9 cellular contexts compared by ENCODE assay signal in genomic region chr3:132432639-132433038, GRCh38. TPM values are rescaled to one million over a fixed set of nuclear protein-coding genes. Genes with fewer than 3 reads are reported as not detected.
A peak's percentile ranks its signal among the peaks of the same experiment; 100 is the strongest.
DNase-seq lines count a peak whose midpoint lies in the region; TF ChIP-seq lines count a peak whose summit lies in the region.
"Had no signal": no experiment of that assay in that cellular context is flagged by ENCODE, and none has a peak within 500 bp of the region (broad histone marks: within the 10 kb centered on the region; RNA-seq: fewer than 3 reads in every experiment).

No MANE protein-coding gene starts in this region.

- peaks cover 9% of the 10 kb centered on the region for H4K20me1 ChIP-seq in SK-N-SH (ENCODE audit: insufficient read depth)

- no peak overlapping the region; the same call in 1 of the 2 replicates for H3K9ac ChIP-seq in SK-N-SH

- no peak for TF ChIP-seq RAD21 in SK-N-SH (IDR thresholded peaks at IDR 0.05; ENCODE audit: low read length)

- peaks cover 75% of the 10 kb centered on the region for H3K79me2 ChIP-seq in SK-N-SH (ENCODE audit: insufficient read depth)

- 13% methylated on average over 2 of the region's 2 CpGs for WGBS in SK-N-SH (ENCODE audit: low lambda C conversion rate)

- peak overlapping the region; percentile 1 to 92; a peak in 3 of 4 replicates for H3K27ac ChIP-seq in SK-N-SH (ENCODE audit: low read depth in 2 of 2, low read length in 1 of 2)

- no peaks in the 10 kb centered on the region for H3K9me3 ChIP-seq in SK-N-SH

- POLR2A ChIA-PET in SK-N-SH (lab: Yijun Ruan, JAX), result interaction anchor here (1.2 kb wide), 1 partner anchor 15 kb away, joined by 3 read pairs; the partner anchor contains the start of gene DNAJC13

- no peaks in the 10 kb centered on the region for H3K9me2 ChIP-seq in SK-N-SH

- H3K4me3 ChIP-seq in SK-N-SH (ENCODE audit: low read depth in 2 of 2, low read length in 1 of 2) (no peak overlapping the region; a peak in 1 of 4 replicates), fibroblast of pulmonary artery (replicated peaks; ENCODE audit: low read depth, low read length) (no peak overlapping the region)

- TF ChIP-seq CTCF in SK-N-SH (IDR thresholded peaks at IDR 0.05), result no peak
- no peak for TF ChIP-seq CTCF in fibroblast of pulmonary artery (IDR thresholded peaks at IDR 0.05; ENCODE audit: low read length, missing control alignments)

- TF ChIP-seq EP300 in SK-N-SH (IDR thresholded peaks at IDR 0.05; ENCODE audit: borderline replicate concordance in 1 of 2, low read depth in 1 of 2, low read length in 1 of 2), result peak; percentile 62 to 68

- H3K4me2 ChIP-seq in SK-N-SH, result peak overlapping the region; percentile 57; the same call in 1 of the 2 replicates

- no peaks in the 10 kb centered on the region for H3K27me3 ChIP-seq in SK-N-SH (ENCODE audit: insufficient read depth)

- CTCF ChIA-PET in SK-N-SH (lab: Yijun Ruan, JAX), result interaction anchor here (1.1 to 1.2 kb wide), 2 partner anchors 12 to 56 kb away, joined by 3 read pairs; no protein-coding TSS in a partner anchor

- H3K36me3 ChIP-seq in SK-N-SH (replicated peaks in 1 of 2; ENCODE audit: control insufficient read depth in 1 of 2, insufficient read depth in 2 of 2, low read length in 1 of 2), result peaks cover 22 to 27% of the 10 kb centered on the region in 2 experiments

- H3F3A ChIP-seq in SK-N-SH (replicated peaks; ENCODE audit: insufficient read depth), result peaks cover 30% of the 10 kb centered on the region

- peak; percentile 86 for DNase-seq in A172 (ENCODE audit: low spot score)
- peak; percentile 81 for DNase-seq in EL
- DNase-seq in SK-N-SH, result peak; percentile 13
- peak; percentile 77 for DNase-seq in fibroblast of pulmonary artery (ENCODE audit: low read depth)
- DNase-seq in ureter (ENCODE audit: low spot score), result no peak
- DNase-seq in stimulated activated naive CD4-positive, alpha-beta T cell treated with Interleukin-2 at 50 U/mL for 16 hours (lab: John Stamatoyannopoulos, UW), result no peak
- DNase-seq in putamen (ENCODE audit: low spot score), result no peak
- no peak for DNase-seq in activated effector memory CD4-positive, alpha-beta T cell treated with Interleukin-2 at 50 U/mL for 16 hours
- DNase-seq: amygdala had no signal

- 0 out of 2 replicates have a peak overlapping the region, but pooled peaks have one; percentile 12 for H2AFZ ChIP-seq in SK-N-SH (ENCODE audit: low read depth)

- peaks cover under 1 to 14% of the 10 kb centered on the region in 2 experiments; a peak in 3 of 4 replicates for H3K4me1 ChIP-seq in SK-N-SH (ENCODE audit: control insufficient read depth in 1 of 2, insufficient read depth in 2 of 2, low read depth in 1 of 2, low read length in 1 of 2)

TF ChIP-seq in SK-N-SH, 30 proteins besides CTCF, POLR2A, EP300 and RAD21 (continues in another document):
- TF ChIP-seq USF2 (IDR thresholded peaks at IDR 0.05; ENCODE audit: borderline replicate concordance, low read depth, low read length) (no peak), SIN3A (IDR thresholded peaks at IDR 0.05; ENCODE audit: borderline replicate concordance, low read depth, low read length) (peak; percentile 72; the same call in 1 of the 2 replicates), ZBTB33 (IDR thresholded peaks at IDR 0.05; ENCODE audit: borderline replicate concordance, low read depth) (no peak), TEAD4 (IDR thresholded peaks at IDR 0.05; ENCODE audit: borderline replicate concordance, insufficient read depth) (peak; percentile 43; the same call in 1 of the 2 replicates), TCF12 (IDR thresholded peaks at IDR 0.05) (peak; percentile 92), FOSL2 (IDR thresholded peaks at IDR 0.05; ENCODE audit: borderline replicate concordance, low read depth) (peak; percentile 91; the same call in 1 of the 2 replicates), EZH2phosphoT487 (IDR thresholded peaks at IDR 0.05; ENCODE audit: borderline replicate concordance, low read depth) (no peak), TAF1 (IDR thresholded peaks at IDR 0.05; ENCODE audit: borderline replicate concordance, low read depth, low read length) (no peak), NFIC (IDR thresholded peaks at IDR 0.05; ENCODE audit: borderline replicate concordance) (no peak), CHD2 (IDR thresholded peaks at IDR 0.05; ENCODE audit: low read length, partially characterized antibody) (no peak), MAX (IDR thresholded peaks at IDR 0.05; ENCODE audit: low read depth) (0 out of 2 replicates have a peak, but pooled peaks have one; percentile 39), PBX3 (IDR thresholded peaks at IDR 0.05) (peak; percentile 93), GATA2 (CRISPR knock-in tag; IDR thresholded peaks at IDR 0.05) (no peak), USF1 (IDR thresholded peaks at IDR 0.05; ENCODE audit: borderline replicate concordance, low read depth) (0 out of 2 replicates have a peak, but pooled peaks have one; percentile 36), RCOR1 (IDR thresholded peaks at IDR 0.05; ENCODE audit: low read length) (no peak), NRF1 (IDR thresholded peaks at IDR 0.05; ENCODE audit: low read depth, low read length) (no peak), JUND (IDR thresholded peaks at IDR 0.05) (peak; percentile 95), IRF3 (IDR thresholded peaks at IDR 0.05; ENCODE audit: low read depth, low read length) (no peak), RXRA (IDR thresholded peaks at IDR 0.05; ENCODE audit: borderline replicate concordance, low read depth) (0 out of 2 replicates have a peak, but pooled peaks have one; percentile 11), SMC3 (IDR thresholded peaks at IDR 0.05; ENCODE audit: low read depth, low read length) (no peak), GABPA (IDR thresholded peaks at IDR 0.05; ENCODE audit: low read depth) (no peak), MEF2A (IDR thresholded peaks at IDR 0.05; ENCODE audit: borderline replicate concordance, low read depth) (no peak), FOXM1 (IDR thresholded peaks at IDR 0.05; ENCODE audit: low read depth) (no peak), RFX5 (IDR thresholded peaks at IDR 0.05; ENCODE audit: low read length) (no peak), YY1 (IDR thresholded peaks at IDR 0.05; ENCODE audit: low read depth) (peak; percentile 46; the same call in 1 of the 2 replicates), ELF1 (IDR thresholded peaks at IDR 0.05) (no peak), POLR2AphosphoS5 (IDR thresholded peaks at IDR 0.05; ENCODE audit: low read depth, low read length) (peak; percentile 42; the same call in 1 of the 2 replicates)

RNA-seq across cellular contexts. Expression of gene DNAJC13, which starts 15.3 kb away (rescaled TPM):
- total RNA-seq in A172 (2014; rRNA removed; shearing (Covaris generic)), result 59.1 and 68.7 TPM in 2 replicates
- polyA plus RNA-seq in SK-N-SH (2012; rRNA removed), result 10.8 and 17.3 TPM in 2 replicates
- polyA plus RNA-seq in SK-N-SH (2012; cell fraction: cytosol; rRNA removed), result 14.6 TPM in 2 replicates
- 14.4 and 32.7 TPM in 2 replicates for polyA plus RNA-seq in SK-N-SH (2012; cell fraction: nucleus; rRNA removed)
- 68.3 TPM for total RNA-seq in ureter

Comparison
In these comparisons a context has a peak if more than half of its experiments do, and no peak if none do; other contexts are left out.
1. DNase-seq: peak in A172 (single experiment), EL (single experiment), SK-N-SH (single experiment) and fibroblast of pulmonary artery (single experiment); none in ureter (single experiment), stimulated activated naive CD4-positive, alpha-beta T cell treated with Interleukin-2 at 50 U/mL for 16 hours (single experiment), putamen (single experiment) and activated effector memory CD4-positive, alpha-beta T cell treated with Interleukin-2 at 50 U/mL for 16 hours (single experiment).